In genomic region chr1:62800825-62801306, GRCh38 we compare ENCODE assay signal across 8 cellular contexts. TPM values are rescaled to one million over a fixed set of nuclear protein-coding genes. Genes with fewer than 3 reads are reported as not detected.
DNase-seq lines count a peak whose midpoint lies in the region; ATAC-seq, FAIRE-seq and TF ChIP-seq lines count a peak whose summit lies in the region.

No MANE protein-coding gene starts in this region.

- H3K27me3 Mint-ChIP-seq in natural killer cell treated with Interleukin-12 subunit alpha and Interleukin-12 subunit beta and Interleukin-15 and Interleukin-18, amount 100 ng/mL, for 72 hours: no peaks in the 10 kb centered on the region

- H3K4me3 ChIP-seq in left ventricle myocardium inferior (no peak overlapping the region), small intestine (ENCODE audit: low read depth in 1 of 2, low read length in 2 of 2) (no peak overlapping the region)
- H3K4me3 ChIP-seq in effector memory CD4-positive, alpha-beta T cell (ENCODE audit: insufficient read depth, low read depth, low read length, poor library complexity, severe bottlenecking): no peak overlapping the region

- H3K9me3 ChIP-seq in left ventricle myocardium inferior (replicated peaks) (no peaks in the 10 kb centered on the region), small intestine (ENCODE audit: control insufficient read depth, low read depth) (no peaks in the 10 kb centered on the region)
- H3K9me3 ChIP-seq in effector memory CD4-positive, alpha-beta T cell (ENCODE audit: control insufficient read depth, low read length): no peaks in the 10 kb centered on the region

- no peak for FAIRE-seq in small intestine (lab: Jason Lieb, UNC)

- peaks cover 3% of the 10 kb centered on the region for H3K36me3 Mint-ChIP-seq in natural killer cell treated with Interleukin-12 subunit alpha and Interleukin-12 subunit beta and Interleukin-15 and Interleukin-18, amount 100 ng/mL, for 72 hours

- TF ChIP-seq CTCF in left ventricle myocardium inferior (IDR thresholded peaks at IDR 0.05; ENCODE audit: borderline replicate concordance): no peak

- intact Hi-C loops in Right ventricle myocardium inferior (cut with DNase I): no loop called here
- intact Hi-C loops in left ventricle myocardium inferior (cut with micrococcal nuclease): no loop called here

- H3K4me1 ChIP-seq in left ventricle myocardium inferior: peaks cover under 1% of the 10 kb centered on the region
- H3K4me1 ChIP-seq in effector memory CD4-positive, alpha-beta T cell (ENCODE audit: control insufficient read depth, insufficient read depth, low read length, poor library complexity, severe bottlenecking): no peaks in the 10 kb centered on the region
- peaks cover 0 to 3% of the 10 kb centered on the region in 2 donors for H3K4me1 ChIP-seq in small intestine (ENCODE audit: control insufficient read depth in 2 of 2, insufficient read depth in 1 of 2, low read depth in 1 of 2, low read length in 1 of 2)

- H3K36me3 ChIP-seq in left ventricle myocardium inferior (no peaks in the 10 kb centered on the region), small intestine (ENCODE audit: control insufficient read depth in 2 of 2, insufficient read depth in 2 of 2, low read length in 2 of 2) (no peaks in the 10 kb centered on the region)
- no peaks in the 10 kb centered on the region for H3K36me3 ChIP-seq in effector memory CD4-positive, alpha-beta T cell (ENCODE audit: control insufficient read depth, insufficient read depth, low read length)

- peak overlapping the region; percentile 18 to 39 for H3K27ac Mint-ChIP-seq in natural killer cell treated with Interleukin-12 subunit alpha and Interleukin-12 subunit beta and Interleukin-15 and Interleukin-18, amount 100 ng/mL, for 72 hours

- ATAC-seq in Right ventricle myocardium inferior (peak; percentile 59), HG02981 (IDR thresholded peaks at IDR 0.05; ENCODE audit: unreplicated experiment) (peak; percentile 100)
- ATAC-seq in natural killer cell treated with Interleukin-12 subunit alpha and Interleukin-12 subunit beta and Interleukin-15 and Interleukin-18, amount 100 ng/mL, for 72 hours: peak; percentile 53 to 59

- no peaks in the 10 kb centered on the region for H3K9me3 Mint-ChIP-seq in natural killer cell treated with Interleukin-12 subunit alpha and Interleukin-12 subunit beta and Interleukin-15 and Interleukin-18, amount 100 ng/mL, for 72 hours

- DNase-seq in Right ventricle myocardium inferior (ENCODE audit: missing footprints) (no peak), left ventricle myocardium inferior (no peak), OCI-M1 (lab: John Stamatoyannopoulos, UW) (peak; percentile 91), iPS-NIHi7 (ENCODE audit: extremely low spot score) (no peak), small intestine (no peak)
- DNase-seq in natural killer cell treated with Interleukin-12 subunit alpha and Interleukin-12 subunit beta and Interleukin-15 and Interleukin-18, amount 100 ng/mL, for 72 hours (ENCODE audit: low spot score): no peak
- no peak for DNase-seq in effector memory CD4-positive, alpha-beta T cell

- peaks cover 16 to 17% of the 10 kb centered on the region in 2 donors for H3K4me1 Mint-ChIP-seq in natural killer cell treated with Interleukin-12 subunit alpha and Interleukin-12 subunit beta and Interleukin-15 and Interleukin-18, amount 100 ng/mL, for 72 hours (ENCODE audit: low read depth in 2 of 2)

- H3K27ac ChIP-seq in left ventricle myocardium inferior (replicated peaks) (no peak overlapping the region), small intestine (ENCODE audit: low read depth in 1 of 2, low read length in 1 of 2) (no peak overlapping the region)
- H3K27ac ChIP-seq in effector memory CD4-positive, alpha-beta T cell (ENCODE audit: insufficient read depth, low read length, poor library complexity, severe bottlenecking): no peak overlapping the region

- H3K4me3 Mint-ChIP-seq in natural killer cell treated with Interleukin-12 subunit alpha and Interleukin-12 subunit beta and Interleukin-15 and Interleukin-18, amount 100 ng/mL, for 72 hours: no peak overlapping the region

- H3K27me3 ChIP-seq in left ventricle myocardium inferior (ENCODE audit: low read depth) (no peaks in the 10 kb centered on the region), small intestine (ENCODE audit: control insufficient read depth in 2 of 2, insufficient read depth in 2 of 2, low read length in 2 of 2) (no peaks in the 10 kb centered on the region)
- H3K27me3 ChIP-seq in effector memory CD4-positive, alpha-beta T cell (replicated peaks; ENCODE audit: control insufficient read depth, insufficient read depth, low read length, poor library complexity, severe bottlenecking): no peaks in the 10 kb centered on the region

- 47 to 79% (median 75%) methylated on average over 3 of the region's 3 CpGs for WGBS in small intestine, 3 donors

RNA-seq across cellular contexts. Expression of gene ATG4C, which starts 16.9 kb away (rescaled TPM):
- total RNA-seq in Right ventricle myocardium inferior: 9.4 TPM
- total RNA-seq in left ventricle myocardium inferior: 10.9 TPM
- total RNA-seq in natural killer cell treated with Interleukin-12 subunit alpha and Interleukin-12 subunit beta and Interleukin-15 and Interleukin-18, amount 100 ng/mL, for 72 hours: 10 to 100 TPM in 1 of 2 donors, 1 to 10 TPM in 1; 9.2 to 10.6 TPM
- 1 to 10 TPM; 2.7 to 6.9 (median 4.9) TPM for polyA plus RNA-seq in small intestine
